In genomic region chr9:70055867-70056266, GRCh38 we compare ENCODE assay signal across 27 cellular contexts. TPM values are rescaled to one million over a fixed set of nuclear protein-coding genes. Genes with fewer than 3 reads are reported as not detected.
DNase-seq lines count a peak whose midpoint lies in the region; ATAC-seq and TF ChIP-seq lines count a peak whose summit lies in the region.
"Had no signal": no experiment of that assay in that cellular context is flagged by ENCODE, and none has a peak within 500 bp of the region (broad histone marks: within the 10 kb centered on the region; RNA-seq: fewer than 3 reads in every experiment).

No MANE protein-coding gene starts in this region.

- H3K4me3 Mint-ChIP-seq in CD14-positive monocyte: no peak overlapping the region
- H3K4me3 Mint-ChIP-seq: IgD-negative memory B cell had no signal

- H3K36me3 Mint-ChIP-seq in CD14-positive monocyte: no peaks in the 10 kb centered on the region

- H3K4me1 Mint-ChIP-seq in CD14-positive monocyte: peaks cover 23% of the 10 kb centered on the region
- H3K4me1 Mint-ChIP-seq: IgD-negative memory B cell had no signal

- DNase-seq in right atrium auricular region (ENCODE audit: low spot score) (no peak), right cardiac atrium (no peak), prostate gland (ENCODE audit: low spot score) (no peak), tibial artery (no peak), GM10248 (ENCODE audit: extremely low spot score) (no peak), T-helper 9 cell (no peak), CD14-positive monocyte (ENCODE audit: low spot score) (no peak)
- DNase-seq: 8988T, ACHN, BE2C, Calu3, DND-41, MV-4-11, NCI-H1105, NCI-H1436 treated with DMSO at 0.1 percent for 48 hours, NCI-H187 treated with DMSO at 0.1 percent for 48 hours, NCI-H2107, NCI-H446, NCI-H524 treated with DMSO at 0.1 percent for 48 hours, NCI-H82, PC-9, SJCRH30 had no signal

- H3K27ac Mint-ChIP-seq in CD14-positive monocyte: no peak overlapping the region
- H3K27ac Mint-ChIP-seq: IgD-negative memory B cell had no signal

- H3K9me3 Mint-ChIP-seq in CD14-positive monocyte: peaks cover 0 to 2% (median 0%) of the 10 kb centered on the region in 7 donors

- CTCF ChIA-PET in GM10248 (lab: Yijun Ruan, JAX): interaction anchor here (1.1 to 3.0 kb wide), 2 partner anchors 9 to 55 kb away, joined by 4 to 10 read pairs; no protein-coding TSS in a partner anchor

- H3K4me1 ChIP-seq in right atrium auricular region: peaks cover 0 to 82% of the 10 kb centered on the region in 2 donors
- peaks cover 18% of the 10 kb centered on the region for H3K4me1 ChIP-seq in right cardiac atrium (ENCODE audit: control insufficient read depth, insufficient read depth, low read length)
- peaks cover 7% of the 10 kb centered on the region for H3K4me1 ChIP-seq in prostate gland (replicated peaks)
- H3K4me1 ChIP-seq in tibial artery: peaks cover 0 to 87% (median 54%) of the 10 kb centered on the region in 4 donors
- H3K4me1 ChIP-seq: BE2C had no signal

- H3K27ac ChIP-seq in right atrium auricular region (peak overlapping the region; percentile 9 to 67), right cardiac atrium (ENCODE audit: low read length) (no peak overlapping the region), prostate gland (peak overlapping the region; percentile 22 to 38), tibial artery (peak overlapping the region; percentile 86 to 89)
- H3K27ac ChIP-seq: HL-60, KMS-11, SJCRH30 had no signal

- intact Hi-C loops in right cardiac atrium (cut with DNase I): no loop called here
- intact Hi-C loops in prostate gland (cut with DNase I): no loop called here
- intact Hi-C loops in tibial artery (cut with DNase I; ENCODE audit: low total_unique reads): no loop called here
- intact Hi-C loops in CD14-positive monocyte (cut with micrococcal nuclease): no loop called here

- TF ChIP-seq POLR2A in prostate gland (IDR thresholded peaks at IDR 0.05): no peak

- H3K27me3 ChIP-seq in right atrium auricular region (no peaks in the 10 kb centered on the region), right cardiac atrium (ENCODE audit: control insufficient read depth, insufficient read depth) (no peaks in the 10 kb centered on the region), prostate gland (replicated peaks; ENCODE audit: insufficient read depth) (no peaks in the 10 kb centered on the region), tibial artery (no peaks in the 10 kb centered on the region)
- H3K27me3 ChIP-seq: SJCRH30 had no signal

- POLR2A ChIA-PET in GM10248 (lab: Yijun Ruan, JAX): no interaction called here

- H3K36me3 ChIP-seq in right atrium auricular region (no peaks in the 10 kb centered on the region), prostate gland (no peaks in the 10 kb centered on the region), tibial artery (peaks cover 0 to 2% (median 1%) of the 10 kb centered on the region in 3 donors)
- H3K36me3 ChIP-seq: BE2C, SJCRH30 had no signal

- TF ChIP-seq CTCF in right atrium auricular region (IDR thresholded peaks at IDR 0.05) (no peak), prostate gland (IDR thresholded peaks at IDR 0.05) (no peak), tibial artery (IDR thresholded peaks at IDR 0.05) (no peak), GM10248 (IDR thresholded peaks at IDR 0.05; ENCODE audit: control extremely low read depth, extremely low read depth, low read depth, missing control alignments) (no peak), CD14-positive monocyte (IDR thresholded peaks at IDR 0.05) (no peak)

- 47% methylated on average over 1 of the region's 1 CpG for WGBS in right cardiac atrium
- WGBS in prostate gland: 43% methylated on average over 1 of the region's 1 CpG

- ATAC-seq in right cardiac atrium: no peak
- ATAC-seq: Right ventricle myocardium inferior had no signal

- H3K9me3 ChIP-seq in right atrium auricular region (no peaks in the 10 kb centered on the region), right cardiac atrium (ENCODE audit: control insufficient read depth, low read length) (no peaks in the 10 kb centered on the region), prostate gland (no peaks in the 10 kb centered on the region), tibial artery (no peaks in the 10 kb centered on the region)
- H3K9me3 ChIP-seq: BE2C, SJCRH30 had no signal

- H3K4me3 ChIP-seq in right atrium auricular region (no peak overlapping the region), right cardiac atrium (ENCODE audit: low read length) (no peak overlapping the region), prostate gland (no peak overlapping the region), tibial artery (no peak overlapping the region)
- H3K4me3 ChIP-seq: PC-9, SJCRH30 had no signal

- no peaks in the 10 kb centered on the region for H3K27me3 Mint-ChIP-seq in CD14-positive monocyte (ENCODE audit: low read depth in 3 of 3)

RNA-seq across cellular contexts. Expression of gene MAMDC2, which starts 12.2 kb away (rescaled TPM):
- total RNA-seq in right atrium auricular region: 10 to 100 TPM; 28.8 to 32.5 TPM
- 10 to 100 TPM; 12.2 to 18.1 (median 16.5) TPM for total RNA-seq in right cardiac atrium
- 11.5 TPM for polyA plus RNA-seq in right cardiac atrium
- total RNA-seq in prostate gland: 10 to 100 TPM in 1 of 2 donors, 1 to 10 TPM in 1; 4.2 to 33.8 TPM
- under 1 TPM; 0.05 to 0.09 TPM for polyA plus RNA-seq in CD14-positive monocyte
- total RNA-seq: RPMI7951 had no signal
- polyA plus RNA-seq: IgD-negative memory B cell had no signal
